1 cellular context compared by ENCODE assay signal in the genomic region with DNA sequence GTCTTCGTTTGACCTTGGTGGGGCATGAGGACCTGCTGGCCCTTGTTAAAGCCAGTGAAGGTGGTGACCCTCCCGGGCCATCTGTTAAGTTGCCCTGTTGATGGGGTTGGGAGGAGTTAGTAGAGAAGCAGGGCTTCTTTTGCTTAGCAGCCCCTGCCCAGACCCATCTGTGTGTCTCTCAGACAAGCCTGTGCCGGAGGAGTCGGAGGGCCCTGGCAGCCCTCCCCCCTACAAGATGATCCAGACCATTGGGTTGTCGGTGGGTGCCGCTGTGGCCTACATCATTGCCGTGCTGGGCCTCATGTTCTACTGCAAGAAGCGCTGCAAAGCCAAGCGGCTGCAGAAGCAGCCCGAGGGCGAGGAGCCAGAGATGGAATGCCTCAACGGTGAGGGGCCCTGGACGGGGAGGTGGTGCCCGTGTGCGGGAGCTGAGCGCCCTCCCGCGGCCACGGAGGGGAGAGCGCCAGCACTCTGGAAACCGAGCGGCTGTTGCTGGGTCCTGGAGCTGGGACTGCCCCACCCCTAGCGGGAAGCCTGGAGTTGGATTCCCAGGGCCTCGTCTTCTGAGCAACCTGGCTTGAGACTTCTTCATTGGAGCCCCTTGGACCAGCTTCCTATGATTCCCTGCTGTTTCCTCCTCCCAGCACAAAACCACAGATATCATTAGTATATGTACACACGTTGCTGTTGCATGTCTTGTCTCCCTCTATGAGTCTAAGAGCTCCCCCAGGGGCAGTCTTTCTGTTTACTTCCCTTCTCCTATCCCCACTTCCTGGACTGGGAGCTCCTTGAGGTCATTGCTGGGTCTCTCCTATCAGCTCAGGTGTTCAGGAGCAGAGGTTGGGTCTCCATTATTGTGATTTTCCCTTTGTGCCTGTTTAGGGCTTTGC.
TF ChIP-seq lines count a peak whose summit lies in the region.

No MANE protein-coding gene starts in this region.

TF ChIP-seq in WTC11, 78 proteins besides CTCF, POLR2A, EP300 and RAD21 (continued from another document):
- TF ChIP-seq MXD4 (CRISPR knock-in tag; IDR thresholded peaks at IDR 0.05; ENCODE audit: borderline replicate concordance) = no peak
- TF ChIP-seq, protein P1, sequence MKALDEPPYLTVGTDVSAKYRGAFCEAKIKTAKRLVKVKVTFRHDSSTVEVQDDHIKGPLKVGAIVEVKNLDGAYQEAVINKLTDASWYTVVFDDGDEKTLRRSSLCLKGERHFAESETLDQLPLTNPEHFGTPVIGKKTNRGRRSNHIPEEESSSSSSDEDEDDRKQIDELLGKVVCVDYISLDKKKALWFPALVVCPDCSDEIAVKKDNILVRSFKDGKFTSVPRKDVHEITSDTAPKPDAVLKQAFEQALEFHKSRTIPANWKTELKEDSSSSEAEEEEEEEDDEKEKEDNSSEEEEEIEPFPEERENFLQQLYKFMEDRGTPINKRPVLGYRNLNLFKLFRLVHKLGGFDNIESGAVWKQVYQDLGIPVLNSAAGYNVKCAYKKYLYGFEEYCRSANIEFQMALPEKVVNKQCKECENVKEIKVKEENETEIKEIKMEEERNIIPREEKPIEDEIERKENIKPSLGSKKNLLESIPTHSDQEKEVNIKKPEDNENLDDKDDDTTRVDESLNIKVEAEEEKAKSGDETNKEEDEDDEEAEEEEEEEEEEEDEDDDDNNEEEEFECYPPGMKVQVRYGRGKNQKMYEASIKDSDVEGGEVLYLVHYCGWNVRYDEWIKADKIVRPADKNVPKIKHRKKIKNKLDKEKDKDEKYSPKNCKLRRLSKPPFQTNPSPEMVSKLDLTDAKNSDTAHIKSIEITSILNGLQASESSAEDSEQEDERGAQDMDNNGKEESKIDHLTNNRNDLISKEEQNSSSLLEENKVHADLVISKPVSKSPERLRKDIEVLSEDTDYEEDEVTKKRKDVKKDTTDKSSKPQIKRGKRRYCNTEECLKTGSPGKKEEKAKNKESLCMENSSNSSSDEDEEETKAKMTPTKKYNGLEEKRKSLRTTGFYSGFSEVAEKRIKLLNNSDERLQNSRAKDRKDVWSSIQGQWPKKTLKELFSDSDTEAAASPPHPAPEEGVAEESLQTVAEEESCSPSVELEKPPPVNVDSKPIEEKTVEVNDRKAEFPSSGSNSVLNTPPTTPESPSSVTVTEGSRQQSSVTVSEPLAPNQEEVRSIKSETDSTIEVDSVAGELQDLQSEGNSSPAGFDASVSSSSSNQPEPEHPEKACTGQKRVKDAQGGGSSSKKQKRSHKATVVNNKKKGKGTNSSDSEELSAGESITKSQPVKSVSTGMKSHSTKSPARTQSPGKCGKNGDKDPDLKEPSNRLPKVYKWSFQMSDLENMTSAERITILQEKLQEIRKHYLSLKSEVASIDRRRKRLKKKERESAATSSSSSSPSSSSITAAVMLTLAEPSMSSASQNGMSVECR (CRISPR knock-in tag; IDR thresholded peaks at IDR 0.05; ENCODE audit: borderline replicate concordance) = peak; percentile 61; the same call in 1 of the 2 replicates
- no peak for TF ChIP-seq OVOL2 (CRISPR knock-in tag; IDR thresholded peaks at IDR 0.05; ENCODE audit: borderline replicate concordance)
- TF ChIP-seq, protein P2, sequence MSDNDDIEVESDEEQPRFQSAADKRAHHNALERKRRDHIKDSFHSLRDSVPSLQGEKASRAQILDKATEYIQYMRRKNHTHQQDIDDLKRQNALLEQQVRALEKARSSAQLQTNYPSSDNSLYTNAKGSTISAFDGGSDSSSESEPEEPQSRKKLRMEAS (CRISPR knock-in tag; IDR thresholded peaks at IDR 0.05) = peak; percentile 73
- TF ChIP-seq GABPB1 (CRISPR knock-in tag; IDR thresholded peaks at IDR 0.05) = peak; percentile 56; the same call in 1 of the 2 replicates
- TF ChIP-seq, protein P3, sequence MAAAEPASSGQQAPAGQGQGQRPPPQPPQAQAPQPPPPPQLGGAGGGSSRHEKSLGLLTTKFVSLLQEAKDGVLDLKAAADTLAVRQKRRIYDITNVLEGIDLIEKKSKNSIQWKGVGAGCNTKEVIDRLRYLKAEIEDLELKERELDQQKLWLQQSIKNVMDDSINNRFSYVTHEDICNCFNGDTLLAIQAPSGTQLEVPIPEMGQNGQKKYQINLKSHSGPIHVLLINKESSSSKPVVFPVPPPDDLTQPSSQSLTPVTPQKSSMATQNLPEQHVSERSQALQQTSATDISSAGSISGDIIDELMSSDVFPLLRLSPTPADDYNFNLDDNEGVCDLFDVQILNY (CRISPR knock-in tag; IDR thresholded peaks at IDR 0.05) = no peak
